ENCODE assay signal across 29 cellular contexts in the genomic region with DNA sequence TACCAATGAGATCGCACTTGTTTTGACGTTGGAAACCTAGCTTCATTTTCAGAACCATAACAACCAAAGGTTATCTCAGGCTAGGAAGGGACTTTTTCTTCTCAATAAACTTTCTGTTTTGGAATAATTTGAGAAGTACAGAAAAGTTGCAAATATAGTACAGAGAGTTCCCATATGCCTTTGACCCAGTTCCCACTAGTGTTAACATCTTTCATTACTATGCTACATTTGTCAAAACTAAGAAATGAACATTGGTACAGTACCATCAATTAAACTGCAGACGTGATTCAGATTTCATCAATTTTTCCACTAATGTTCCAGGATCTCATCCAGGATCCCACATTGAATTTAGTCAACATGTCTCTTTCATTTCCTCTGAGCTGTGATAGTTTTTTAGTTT.
"Had no signal": no experiment of that assay in that cellular context is flagged by ENCODE, and none has a peak within 500 bp of the region (broad histone marks: within the 10 kb centered on the region; RNA-seq: fewer than 3 reads in every experiment).

No MANE protein-coding gene starts in this region.

- H3K27me3 ChIP-seq: brain microvascular endothelial cell, ovary, right lobe of liver, vagina had no signal

- H3K9me3 Mint-ChIP-seq: effector memory CD8-positive, alpha-beta T cell; natural killer cell treated with Interleukin-12 subunit alpha and Interleukin-12 subunit beta and Interleukin-15 and Interleukin-18, amount 100 ng/mL, for 72 hours had no signal

- H3K4me1 ChIP-seq: right lobe of liver, vagina had no signal

- H3K27ac ChIP-seq: brain microvascular endothelial cell, ovary, right lobe of liver, thoracic aorta, vagina, WERI-Rb-1 had no signal

- H3K4me3 Mint-ChIP-seq: effector memory CD8-positive, alpha-beta T cell; natural killer cell treated with Interleukin-12 subunit alpha and Interleukin-12 subunit beta and Interleukin-15 and Interleukin-18, amount 100 ng/mL, for 72 hours; stimulated activated memory B cell treated with anti-CD40 and anti-IgM and Interleukin-4, amounts not matched to agents 10 μg/mL and 1 μg/mL and 100 μg/mL, for 72 hours; stimulated activated naive CD8-positive, alpha-beta T cell treated with anti-CD3 and anti-CD28 coated beads, Interleukin-15, amount 100 ng/mL, for 72 hours; T-helper 17 cell; type B pancreatic cell had no signal

- H3K4me3 ChIP-seq: mucosa of descending colon, ovary, right lobe of liver, skin epidermis, thoracic aorta, vagina had no signal

- H3K36me3 ChIP-seq: brain microvascular endothelial cell, ovary, right lobe of liver, thoracic aorta, vagina, WERI-Rb-1 had no signal

- H3K27me3 Mint-ChIP-seq: stimulated activated naive CD8-positive, alpha-beta T cell treated with anti-CD3 and anti-CD28 coated beads, Interleukin-15, amount 100 ng/mL, for 72 hours; type B pancreatic cell had no signal

- H3K9me3 ChIP-seq: mucosa of descending colon, ovary, right lobe of liver, thoracic aorta, vagina had no signal

- H3K27ac Mint-ChIP-seq: effector memory CD8-positive, alpha-beta T cell; natural killer cell treated with Interleukin-12 subunit alpha and Interleukin-12 subunit beta and Interleukin-15 and Interleukin-18, amount 100 ng/mL, for 72 hours; progenitor cell of endocrine pancreas; stimulated activated memory B cell treated with anti-CD40 and anti-IgM and Interleukin-4, amounts not matched to agents 10 μg/mL and 1 μg/mL and 100 μg/mL, for 72 hours; T-helper 17 cell had no signal

- DNase-seq: activated CD4-positive, alpha-beta T cell treated with anti-CD3 and anti-CD28 coated beads for 48 hours; activated CD4-positive, alpha-beta T cell treated with anti-CD3 and anti-CD28 coated beads, Interleukin-2, amount 50 U/mL, for 48 hours; activated CD8-positive, alpha-beta memory T cell treated with anti-CD3 and anti-CD28 coated beads for 24 hours; activated effector memory CD4-positive, alpha-beta T cell treated with anti-CD3 and anti-CD28 coated beads, Interleukin-2, amount 50 U/mL, for 16 hours; activated naive CD4-positive, alpha-beta T cell treated with anti-CD3 and anti-CD28 coated beads, Interleukin-2, amount 50 U/mL, for 16 hours; amniotic stem cell; brain microvascular endothelial cell; caudate nucleus; cortex of kidney; effector memory CD8-positive, alpha-beta T cell; left ventricle myocardium superior; mucosa of descending colon; ovary; right lobe of liver; stimulated activated CD4-positive, alpha-beta T cell treated with anti-CD3 and anti-CD28 coated beads, Interleukin-1b, Interleukin-23, amount 100 ng/mL, for 48 hours; stimulated activated CD4-positive, alpha-beta T cell treated with anti-CD3 and anti-CD28 coated beads, Interleukin-4, amount 100 ng/mL, for 4 hours; stimulated activated CD8-positive, alpha-beta memory T cell treated with anti-CD3 and anti-CD28 coated beads, Interleukin-4, amount 100 ng/mL, for 48 hours; stimulated activated naive CD8-positive, alpha-beta T cell treated with anti-CD3 and anti-CD28 coated beads, Interleukin-15, amount 100 ng/mL, for 72 hours; T-helper 17 cell; T1000; WERI-Rb-1 had no signal

- ATAC-seq: activated CD4-positive, CD25-positive, alpha-beta regulatory T cell treated with anti-CD3 and anti-CD28 coated beads, Interleukin-2, amount 50 U/mL, for 24 hours; effector memory CD8-positive, alpha-beta T cell; left ventricle myocardium superior; mucosa of descending colon; natural killer cell treated with Interleukin-12 subunit alpha and Interleukin-12 subunit beta and Interleukin-15 and Interleukin-18, amount 100 ng/mL, for 72 hours; stimulated activated memory B cell treated with anti-CD40 and anti-IgM and Interleukin-4, amounts not matched to agents 10 μg/mL and 1 μg/mL and 100 μg/mL, for 72 hours; stimulated activated naive CD8-positive, alpha-beta T cell treated with anti-CD3 and anti-CD28 coated beads, Interleukin-15, amount 100 ng/mL, for 72 hours; T-helper 17 cell had no signal
